In the genomic region with DNA sequence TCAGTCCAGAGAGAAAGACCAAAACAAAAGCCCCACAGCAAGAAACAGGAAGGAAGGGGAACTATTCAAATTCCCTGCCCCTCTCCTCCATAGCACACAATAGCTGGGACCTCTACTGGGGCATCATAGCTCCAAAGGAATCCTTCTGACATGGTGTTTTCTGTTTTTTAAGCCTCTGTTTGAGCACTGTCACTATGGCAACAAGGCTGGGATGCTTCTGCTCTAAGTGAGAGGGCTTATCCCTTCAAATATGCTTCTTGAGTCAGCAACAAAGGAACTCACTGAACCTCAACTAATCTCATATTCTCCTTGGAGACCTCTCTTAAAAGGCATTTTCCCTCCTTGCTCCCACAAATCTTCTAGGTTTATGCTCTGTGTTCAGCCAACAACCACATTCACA, we compare ENCODE assay signal across 1 cellular context.
TF ChIP-seq lines count a peak whose summit lies in the region.

No MANE protein-coding gene starts in this region.

TF ChIP-seq in GM23338, 12 proteins besides CTCF, POLR2A, EP300 and RAD21 (continued from another document):
- TF ChIP-seq, protein P1, sequence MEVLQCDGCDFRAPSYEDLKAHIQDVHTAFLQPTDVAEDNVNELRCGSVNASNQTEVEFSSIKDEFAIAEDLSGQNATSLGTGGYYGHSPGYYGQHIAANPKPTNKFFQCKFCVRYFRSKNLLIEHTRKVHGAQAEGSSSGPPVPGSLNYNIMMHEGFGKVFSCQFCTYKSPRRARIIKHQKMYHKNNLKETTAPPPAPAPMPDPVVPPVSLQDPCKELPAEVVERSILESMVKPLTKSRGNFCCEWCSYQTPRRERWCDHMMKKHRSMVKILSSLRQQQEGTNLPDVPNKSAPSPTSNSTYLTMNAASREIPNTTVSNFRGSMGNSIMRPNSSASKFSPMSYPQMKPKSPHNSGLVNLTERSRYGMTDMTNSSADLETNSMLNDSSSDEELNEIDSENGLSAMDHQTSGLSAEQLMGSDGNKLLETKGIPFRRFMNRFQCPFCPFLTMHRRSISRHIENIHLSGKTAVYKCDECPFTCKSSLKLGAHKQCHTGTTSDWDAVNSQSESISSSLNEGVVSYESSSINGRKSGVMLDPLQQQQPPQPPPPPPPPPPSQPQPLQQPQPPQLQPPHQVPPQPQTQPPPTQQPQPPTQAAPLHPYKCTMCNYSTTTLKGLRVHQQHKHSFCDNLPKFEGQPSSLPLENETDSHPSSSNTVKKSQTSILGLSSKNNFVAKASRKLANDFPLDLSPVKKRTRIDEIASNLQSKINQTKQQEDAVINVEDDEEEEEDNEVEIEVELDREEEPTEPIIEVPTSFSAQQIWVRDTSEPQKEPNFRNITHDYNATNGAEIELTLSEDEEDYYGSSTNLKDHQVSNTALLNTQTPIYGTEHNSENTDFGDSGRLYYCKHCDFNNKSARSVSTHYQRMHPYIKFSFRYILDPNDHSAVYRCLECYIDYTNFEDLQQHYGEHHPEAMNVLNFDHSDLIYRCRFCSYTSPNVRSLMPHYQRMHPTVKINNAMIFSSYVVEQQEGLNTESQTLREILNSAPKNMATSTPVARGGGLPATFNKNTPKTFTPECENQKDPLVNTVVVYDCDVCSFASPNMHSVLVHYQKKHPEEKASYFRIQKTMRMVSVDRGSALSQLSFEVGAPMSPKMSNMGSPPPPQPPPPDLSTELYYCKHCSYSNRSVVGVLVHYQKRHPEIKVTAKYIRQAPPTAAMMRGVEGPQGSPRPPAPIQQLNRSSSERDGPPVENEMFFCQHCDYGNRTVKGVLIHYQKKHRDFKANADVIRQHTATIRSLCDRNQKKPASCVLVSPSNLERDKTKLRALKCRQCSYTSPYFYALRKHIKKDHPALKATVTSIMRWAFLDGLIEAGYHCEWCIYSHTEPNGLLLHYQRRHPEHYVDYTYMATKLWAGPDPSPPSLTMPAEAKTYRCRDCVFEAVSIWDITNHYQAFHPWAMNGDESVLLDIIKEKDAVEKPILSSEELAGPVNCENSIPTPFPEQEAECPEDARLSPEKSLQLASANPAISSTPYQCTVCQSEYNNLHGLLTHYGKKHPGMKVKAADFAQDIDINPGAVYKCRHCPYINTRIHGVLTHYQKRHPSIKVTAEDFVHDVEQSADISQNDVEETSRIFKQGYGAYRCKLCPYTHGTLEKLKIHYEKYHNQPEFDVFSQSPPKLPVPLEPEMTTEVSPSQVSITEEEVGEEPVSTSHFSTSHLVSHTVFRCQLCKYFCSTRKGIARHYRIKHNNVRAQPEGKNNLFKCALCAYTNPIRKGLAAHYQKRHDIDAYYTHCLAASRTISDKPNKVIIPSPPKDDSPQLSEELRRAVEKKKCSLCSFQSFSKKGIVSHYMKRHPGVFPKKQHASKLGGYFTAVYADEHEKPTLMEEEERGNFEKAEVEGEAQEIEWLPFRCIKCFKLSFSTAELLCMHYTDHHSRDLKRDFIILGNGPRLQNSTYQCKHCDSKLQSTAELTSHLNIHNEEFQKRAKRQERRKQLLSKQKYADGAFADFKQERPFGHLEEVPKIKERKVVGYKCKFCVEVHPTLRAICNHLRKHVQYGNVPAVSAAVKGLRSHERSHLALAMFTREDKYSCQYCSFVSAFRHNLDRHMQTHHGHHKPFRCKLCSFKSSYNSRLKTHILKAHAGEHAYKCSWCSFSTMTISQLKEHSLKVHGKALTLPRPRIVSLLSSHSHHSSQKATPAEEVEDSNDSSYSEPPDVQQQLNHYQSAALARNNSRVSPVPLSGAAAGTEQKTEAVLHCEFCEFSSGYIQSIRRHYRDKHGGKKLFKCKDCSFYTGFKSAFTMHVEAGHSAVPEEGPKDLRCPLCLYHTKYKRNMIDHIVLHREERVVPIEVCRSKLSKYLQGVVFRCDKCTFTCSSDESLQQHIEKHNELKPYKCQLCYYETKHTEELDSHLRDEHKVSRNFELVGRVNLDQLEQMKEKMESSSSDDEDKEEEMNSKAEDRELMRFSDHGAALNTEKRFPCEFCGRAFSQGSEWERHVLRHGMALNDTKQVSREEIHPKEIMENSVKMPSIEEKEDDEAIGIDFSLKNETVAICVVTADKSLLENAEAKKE (CRISPR knock-in tag; IDR thresholded peaks at IDR 0.05), result no peak
- TF ChIP-seq ZNF114 (CRISPR knock-in tag; IDR thresholded peaks at IDR 0.05) (no peak), CREB1 (CRISPR knock-in tag; IDR thresholded peaks at IDR 0.05; ENCODE audit: low read depth) (no peak), JUNB (IDR thresholded peaks at IDR 0.05; ENCODE audit: unreplicated experiment) (no peak)
- TF ChIP-seq, protein P2, sequence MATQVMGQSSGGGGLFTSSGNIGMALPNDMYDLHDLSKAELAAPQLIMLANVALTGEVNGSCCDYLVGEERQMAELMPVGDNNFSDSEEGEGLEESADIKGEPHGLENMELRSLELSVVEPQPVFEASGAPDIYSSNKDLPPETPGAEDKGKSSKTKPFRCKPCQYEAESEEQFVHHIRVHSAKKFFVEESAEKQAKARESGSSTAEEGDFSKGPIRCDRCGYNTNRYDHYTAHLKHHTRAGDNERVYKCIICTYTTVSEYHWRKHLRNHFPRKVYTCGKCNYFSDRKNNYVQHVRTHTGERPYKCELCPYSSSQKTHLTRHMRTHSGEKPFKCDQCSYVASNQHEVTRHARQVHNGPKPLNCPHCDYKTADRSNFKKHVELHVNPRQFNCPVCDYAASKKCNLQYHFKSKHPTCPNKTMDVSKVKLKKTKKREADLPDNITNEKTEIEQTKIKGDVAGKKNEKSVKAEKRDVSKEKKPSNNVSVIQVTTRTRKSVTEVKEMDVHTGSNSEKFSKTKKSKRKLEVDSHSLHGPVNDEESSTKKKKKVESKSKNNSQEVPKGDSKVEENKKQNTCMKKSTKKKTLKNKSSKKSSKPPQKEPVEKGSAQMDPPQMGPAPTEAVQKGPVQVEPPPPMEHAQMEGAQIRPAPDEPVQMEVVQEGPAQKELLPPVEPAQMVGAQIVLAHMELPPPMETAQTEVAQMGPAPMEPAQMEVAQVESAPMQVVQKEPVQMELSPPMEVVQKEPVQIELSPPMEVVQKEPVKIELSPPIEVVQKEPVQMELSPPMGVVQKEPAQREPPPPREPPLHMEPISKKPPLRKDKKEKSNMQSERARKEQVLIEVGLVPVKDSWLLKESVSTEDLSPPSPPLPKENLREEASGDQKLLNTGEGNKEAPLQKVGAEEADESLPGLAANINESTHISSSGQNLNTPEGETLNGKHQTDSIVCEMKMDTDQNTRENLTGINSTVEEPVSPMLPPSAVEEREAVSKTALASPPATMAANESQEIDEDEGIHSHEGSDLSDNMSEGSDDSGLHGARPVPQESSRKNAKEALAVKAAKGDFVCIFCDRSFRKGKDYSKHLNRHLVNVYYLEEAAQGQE (IDR thresholded peaks at IDR 0.05; ENCODE audit: unreplicated experiment), result no peak
TF ChIP-seq in GM23338: peak in this region for 0.
